ENCODE assay signal across 8 cellular contexts in genomic region chr1:42958488-42959317, GRCh38. TPM values are rescaled to one million over a fixed set of nuclear protein-coding genes. Genes with fewer than 3 reads are reported as not detected.
DNase-seq lines count a peak whose midpoint lies in the region; ATAC-seq and TF ChIP-seq lines count a peak whose summit lies in the region.

Gene SLC2A1 (minus strand): TSS chr1:42958868. CDS start chr1:42958651, 217 bp downstream.

- peak within 1 kb of the TSS; percentile 91 for H3K4me3 ChIP-seq in endodermal cell (ENCODE audit: low read length)
- H3K4me3 ChIP-seq in mesodermal cell (ENCODE audit: extremely low read depth, insufficient read depth, low read length, poor library complexity, severe bottlenecking), result peak within 1 kb of the TSS; percentile 74

- peak within 1 kb of the TSS; percentile 92 for H3K27ac ChIP-seq in endodermal cell (ENCODE audit: low read depth, low read length)
- H3K27ac ChIP-seq in mesodermal cell (ENCODE audit: low read depth, low read length, severe bottlenecking), result peak within 1 kb of the TSS; percentile 78

- H3K9me3 Mint-ChIP-seq in endodermal cell, result no peaks in the 10 kb centered on the region

- DNase-seq in COLO668 (lab: John Stamatoyannopoulos, UW; ENCODE audit: unreplicated experiment) (peak; percentile 98), HT-29 (ENCODE audit: low spot score) (peak; percentile 95), endodermal cell (peak; percentile 98)
- peak; percentile 94 for DNase-seq in NK-92 treated with Interleukin-12 subunit alpha and Interleukin-12 subunit beta, amount 100 ng/mL, for 24 hours (lab: John Stamatoyannopoulos, UW)
- peak; percentile 82 to 92 (median 92) for DNase-seq in activated CD8-positive, alpha-beta memory T cell treated with anti-CD3 and anti-CD28 coated beads for 48 hours (ENCODE audit: low read depth in 2 of 3, low spot score in 2 of 3)
- DNase-seq in stimulated activated CD8-positive, alpha-beta memory T cell treated with anti-CD3 and anti-CD28 coated beads, Interleukin-15, amount 100 ng/mL, for 24 hours (ENCODE audit: low read depth), result peak; percentile 85

- peak; percentile 69 for ATAC-seq in GM21360 (IDR thresholded peaks at IDR 0.05; ENCODE audit: unreplicated experiment)

- peaks cover 18% of the 10 kb centered on the region for H3K27me3 Mint-ChIP-seq in endodermal cell (ENCODE audit: insufficient read depth)

- H3K36me3 ChIP-seq in endodermal cell (ENCODE audit: control insufficient read depth, insufficient read depth, low read length), result peaks cover 10% of the 10 kb centered on the region
- peaks cover 19% of the 10 kb centered on the region for H3K36me3 ChIP-seq in mesodermal cell (ENCODE audit: control insufficient read depth, insufficient read depth, low read length)

- 0% methylated on average over 25 to 87 of the region's 87 CpGs for WGBS in endodermal cell (ENCODE audit: insufficient coverage in 1 of 2, insufficient read length in 1 of 2), 2 experiments
- 0% methylated on average over 46 to 79 of the region's 87 CpGs for WGBS in mesodermal cell (ENCODE audit: insufficient coverage in 2 of 2), 2 experiments

- peaks cover 19% of the 10 kb centered on the region for H3K36me3 Mint-ChIP-seq in endodermal cell (ENCODE audit: low read depth)

- peaks cover 26% of the 10 kb centered on the region for H3K27me3 ChIP-seq in endodermal cell (ENCODE audit: control insufficient read depth, insufficient read depth, low read length, poor library complexity, severe bottlenecking)

- H3K27ac Mint-ChIP-seq in endodermal cell, result peak within 1 kb of the TSS; percentile 97

- peak within 1 kb of the TSS; percentile 84 for H3K4me3 Mint-ChIP-seq in endodermal cell

- no peaks in the 10 kb centered on the region for H3K4me1 ChIP-seq in endodermal cell (ENCODE audit: control insufficient read depth, insufficient read depth, low read length)
- H3K4me1 ChIP-seq in mesodermal cell (ENCODE audit: control insufficient read depth, insufficient read depth, low read length, poor library complexity, severe bottlenecking), result peaks cover 35% of the 10 kb centered on the region

- no peak for TF ChIP-seq CTCF in endodermal cell (conservative IDR thresholded peaks at IDR 0.05)

- no peaks in the 10 kb centered on the region for H3K9me3 ChIP-seq in endodermal cell (ENCODE audit: control insufficient read depth, low read length)
- H3K9me3 ChIP-seq in mesodermal cell (ENCODE audit: control insufficient read depth, low read length), result no peaks in the 10 kb centered on the region

- peak within 1 kb of the TSS; percentile 72 for H3K9ac ChIP-seq in endodermal cell (ENCODE audit: extremely low read depth, low read length, poor library complexity, severe bottlenecking)

- peaks cover 44% of the 10 kb centered on the region for H3K4me1 Mint-ChIP-seq in endodermal cell

RNA-seq across cellular contexts. Expression of gene SLC2A1, which starts in this region (rescaled TPM):
- total RNA-seq in HT-29 (2014; rRNA removed; shearing (Covaris generic)), result 916 and 965 TPM in 2 replicates
- 10 to 100 TPM; 42.5 to 69.7 TPM for total RNA-seq in endodermal cell
- 172 TPM for polyA plus RNA-seq in endodermal cell (2013, experiment 1 of 2)
- polyA plus RNA-seq in endodermal cell (2013, experiment 2 of 2), result 136 TPM
- polyA plus RNA-seq in mesodermal cell (2013, experiment 1 of 2), result 99.2 TPM
- 95.3 TPM for polyA plus RNA-seq in mesodermal cell (2013, experiment 2 of 2)

Comparison
In these comparisons a context has a peak if more than half of its experiments do, and no peak if none do; other contexts are left out.
1. Peak in every context shown above with its lines: DNase-seq, ATAC-seq, H3K4me3 ChIP-seq and H3K27ac ChIP-seq.
2. RNA of gene SLC2A1 (total RNA-seq): 916 to 965 TPM in HT-29; 42.5 to 69.7 TPM in endodermal cell; every median in the first group is over 10 times any median in the second.